Comparison of ENCODE assay signal across 1 cellular context in genomic region chr17:29565643-29566472, GRCh38.
TF ChIP-seq lines count a peak whose summit lies in the region.

No MANE protein-coding gene starts in this region.

TF ChIP-seq in HepG2, 621 proteins besides CTCF, POLR2A, EP300 and RAD21 (continued from another document and continues in another):
- TF ChIP-seq KDM5A (IDR thresholded peaks at IDR 0.05; ENCODE audit: borderline replicate concordance, low read length), result no peak
- TF ChIP-seq ZNF563 (CRISPR knock-in tag; IDR thresholded peaks at IDR 0.05), result peak; percentile 54; the same call in 1 of the 2 replicates
- 0 out of 2 replicates have a peak, but pooled peaks have one; percentile 42 for TF ChIP-seq SNAPC2 (CRISPR knock-in tag; IDR thresholded peaks at IDR 0.05)
- TF ChIP-seq ZNF687 (CRISPR knock-in tag; IDR thresholded peaks at IDR 0.05), result peak; percentile 89
- peak; percentile 39; the same call in 1 of the 2 replicates for TF ChIP-seq ZNF543 (CRISPR knock-in tag; IDR thresholded peaks at IDR 0.05)
- no peak for TF ChIP-seq ZNF251 (CRISPR knock-in tag; IDR thresholded peaks at IDR 0.05)
- TF ChIP-seq BCLAF1 (IDR thresholded peaks at IDR 0.05), result no peak
- no peak for TF ChIP-seq ZBTB7A (CRISPR knock-in tag; IDR thresholded peaks at IDR 0.05)
- no peak for TF ChIP-seq FOXK2 (IDR thresholded peaks at IDR 0.05)
- TF ChIP-seq PRMT3 (CRISPR knock-in tag; IDR thresholded peaks at IDR 0.05; ENCODE audit: borderline replicate concordance, low read depth), result no peak
- TF ChIP-seq MAFG (CRISPR knock-in tag; IDR thresholded peaks at IDR 0.05), result no peak
- no peak for TF ChIP-seq ZFP62 (CRISPR knock-in tag; IDR thresholded peaks at IDR 0.05)
- no peak for TF ChIP-seq KLF6 (CRISPR knock-in tag; IDR thresholded peaks at IDR 0.05)
- TF ChIP-seq THAP8 (CRISPR knock-in tag; IDR thresholded peaks at IDR 0.05; ENCODE audit: borderline replicate concordance), result 0 out of 2 replicates have a peak, but pooled peaks have one; percentile 43
- peak; percentile 21; the same call in 1 of the 2 replicates for TF ChIP-seq ZNF83 (CRISPR knock-in tag; IDR thresholded peaks at IDR 0.05; ENCODE audit: borderline replicate concordance)
- peak; percentile 56; the same call in 1 of the 2 replicates for TF ChIP-seq HDAC1 (CRISPR knock-in tag; IDR thresholded peaks at IDR 0.05)
- TF ChIP-seq HNRNPK (IDR thresholded peaks at IDR 0.05; ENCODE audit: low read depth, low read length, poor library complexity, severe bottlenecking), result no peak
- TF ChIP-seq LRRFIP1 (CRISPR knock-in tag; conservative IDR thresholded peaks at IDR 0.05), result no peak
- TF ChIP-seq RFXAP (CRISPR knock-in tag; IDR thresholded peaks at IDR 0.05; ENCODE audit: borderline replicate concordance), result no peak
- TF ChIP-seq ZSCAN29 (CRISPR knock-in tag; conservative IDR thresholded peaks at IDR 0.05), result no peak
- no peak for TF ChIP-seq ATF2 (CRISPR knock-in tag; IDR thresholded peaks at IDR 0.05)
- TF ChIP-seq ZFP36 (IDR thresholded peaks at IDR 0.05; ENCODE audit: borderline replicate concordance, low read depth, low read length, partially characterized antibody), result no peak
- TF ChIP-seq KLF13 (CRISPR knock-in tag; IDR thresholded peaks at IDR 0.05), result no peak
- no peak for TF ChIP-seq ZNF800 (CRISPR knock-in tag; IDR thresholded peaks at IDR 0.05)
- no peak for TF ChIP-seq DRAP1 (CRISPR knock-in tag; IDR thresholded peaks at IDR 0.05)
- no peak for TF ChIP-seq ARHGAP35 (CRISPR knock-in tag; IDR thresholded peaks at IDR 0.05; ENCODE audit: borderline replicate concordance)
- no peak for TF ChIP-seq ZNF17 (CRISPR knock-in tag; IDR thresholded peaks at IDR 0.05)
- no peak for TF ChIP-seq NONO (IDR thresholded peaks at IDR 0.05)
- no peak; the same call in 1 of the 2 replicates for TF ChIP-seq NONO (CRISPR knock-in tag; conservative IDR thresholded peaks at IDR 0.05)
- no peak for TF ChIP-seq PATZ1 (CRISPR knock-in tag; IDR thresholded peaks at IDR 0.05)
- peak; percentile 69 for TF ChIP-seq KDM5B (CRISPR knock-in tag; IDR thresholded peaks at IDR 0.05; ENCODE audit: borderline replicate concordance)
- TF ChIP-seq HINFP (CRISPR knock-in tag; IDR thresholded peaks at IDR 0.05; ENCODE audit: low read depth), result no peak
- TF ChIP-seq SRSF4 (IDR thresholded peaks at IDR 0.05; ENCODE audit: low read depth, low read length, poor library complexity, severe bottlenecking), result no peak
- peak; percentile 82; the same call in 1 of the 2 replicates for TF ChIP-seq ZNF317 (CRISPR knock-in tag; IDR thresholded peaks at IDR 0.05)
- no peak for TF ChIP-seq ZFP1 (CRISPR knock-in tag; IDR thresholded peaks at IDR 0.05)
- no peak; the same call in 1 of the 2 replicates for TF ChIP-seq CCDC6 (CRISPR knock-in tag; IDR thresholded peaks at IDR 0.05)
- no peak for TF ChIP-seq MIER2 (CRISPR knock-in tag; IDR thresholded peaks at IDR 0.05)
- TF ChIP-seq ATF6 (CRISPR knock-in tag; conservative IDR thresholded peaks at IDR 0.05), result no peak
- no peak for TF ChIP-seq ARNTL (CRISPR knock-in tag; IDR thresholded peaks at IDR 0.05)
